ENCODE assay signal across 11 cellular contexts in the genomic region with DNA sequence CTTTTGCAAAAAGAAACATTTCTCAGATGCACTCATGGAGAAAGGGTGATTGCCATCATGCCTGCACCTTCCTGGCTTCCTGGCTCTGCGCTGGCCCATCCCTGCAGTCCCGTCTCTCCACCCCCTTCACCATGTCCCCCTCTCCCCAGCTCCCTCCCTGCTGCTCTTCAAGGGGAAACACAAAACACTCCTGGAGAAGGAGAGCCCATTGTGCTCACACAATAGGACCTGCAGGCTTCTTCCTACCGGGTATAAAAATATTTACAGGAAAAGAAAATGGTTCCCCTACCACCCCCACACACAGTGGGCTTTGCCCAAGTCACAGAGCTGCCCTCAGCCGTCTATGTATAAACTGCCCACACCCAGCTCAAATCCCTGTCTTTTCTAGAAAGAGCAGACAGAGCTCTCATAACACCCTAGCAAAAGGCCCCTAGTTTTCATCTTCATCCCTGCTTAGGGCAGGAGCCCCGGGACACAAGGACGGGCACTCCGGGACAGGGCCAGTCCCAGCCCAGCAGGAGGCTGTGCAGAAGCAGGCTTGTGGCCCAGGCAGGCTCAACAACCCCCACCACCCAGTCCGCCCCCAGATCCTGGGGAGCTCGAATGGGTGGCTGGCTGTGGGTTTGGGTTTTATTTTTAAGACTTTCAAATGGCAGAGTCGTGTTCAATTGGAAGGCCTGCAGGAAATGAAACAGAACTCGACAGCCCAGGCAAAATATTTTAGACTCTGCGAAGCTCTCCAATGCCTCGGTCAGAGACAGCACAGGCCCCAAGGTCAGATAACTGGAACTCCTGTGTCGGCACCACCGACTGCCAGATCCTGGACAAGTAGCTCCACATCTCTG.
DNase-seq lines count a peak whose midpoint lies in the region; ATAC-seq, FAIRE-seq and TF ChIP-seq lines count a peak whose summit lies in the region.
"Had no signal": no experiment of that assay in that cellular context is flagged by ENCODE, and none has a peak within 500 bp of the region (broad histone marks: within the 10 kb centered on the region; RNA-seq: fewer than 3 reads in every experiment).

No MANE protein-coding gene starts in this region.

- H3K36me3 ChIP-seq in lung (ENCODE audit: control insufficient read depth in 2 of 2, insufficient read depth in 2 of 2, low read length in 2 of 2) = peaks cover 0 to 48% of the 10 kb centered on the region in 2 donors
- H3K36me3 ChIP-seq in testis (ENCODE audit: low read depth, missing control alignments) = no peaks in the 10 kb centered on the region

- TF ChIP-seq POLR2A in testis (IDR thresholded peaks at IDR 0.05) = no peak

- 58 to 72% methylated on average over 15 of the region's 15 CpGs for WGBS in lung, 2 donors
- 41 to 43% methylated on average over 12 to 15 of the region's 15 CpGs for WGBS in testis, 2 donors

- H3K27me3 ChIP-seq in lung (ENCODE audit: control insufficient read depth, insufficient read depth) (no peaks in the 10 kb centered on the region), testis (no peaks in the 10 kb centered on the region)

- intact Hi-C loops in testis (cut with DNase I; ENCODE audit: low total_unique reads) = no loop called here

- ATAC-seq in lung (ENCODE audit: insufficient read depth, low FRiP score) = no peak
- ATAC-seq: activated T-helper 17 cell treated with anti-CD3 and anti-CD28 coated beads, Interleukin-2, amount 50 U/mL, for 72 hours had no signal

- H3K27ac ChIP-seq in lung (ENCODE audit: low read depth in 1 of 2, low read length in 1 of 2) = peak overlapping the region; percentile 29 to 76
- peak overlapping the region; percentile 44 to 50 for H3K27ac ChIP-seq in testis

- H3K4me1 ChIP-seq in lung (ENCODE audit: control insufficient read depth in 2 of 2, insufficient read depth in 2 of 2, low read length in 2 of 2) = peaks cover 0 to 13% of the 10 kb centered on the region in 2 donors
- H3K4me1 ChIP-seq in testis = peaks cover 34% of the 10 kb centered on the region

- TF ChIP-seq CTCF in choroid plexus epithelial cell (conservative IDR thresholded peaks at IDR 0.05; ENCODE audit: low read depth, low read length) = no peak
- no peak for TF ChIP-seq CTCF in lung (IDR thresholded peaks at IDR 0.05; ENCODE audit: control extremely low read depth, extremely low read depth)
- TF ChIP-seq CTCF in testis (IDR thresholded peaks at IDR 0.05) = no peak
- TF ChIP-seq CTCF in D721Med (IDR thresholded peaks at IDR 0.05; ENCODE audit: insufficient read depth, missing control alignments) = no peak

- H3K4me3 ChIP-seq in choroid plexus epithelial cell (ENCODE audit: low read depth, low read length) = no peak overlapping the region
- no peak overlapping the region for H3K4me3 ChIP-seq in lung
- H3K4me3 ChIP-seq in testis = no peak overlapping the region

- no peak for FAIRE-seq in D721Med (lab: Jason Lieb, UNC)

- H3K9me3 ChIP-seq in lung (ENCODE audit: control insufficient read depth in 2 of 2, insufficient read depth in 1 of 2, low read length in 1 of 2) = peaks cover 0 to 7% of the 10 kb centered on the region in 2 donors
- H3K9me3 ChIP-seq in testis = no peaks in the 10 kb centered on the region

- DNase-seq in NCI-H69 (lab: John Stamatoyannopoulos, UW) (peak; percentile 38), choroid plexus epithelial cell (ENCODE audit: low read depth) (peak; percentile 36), lung (ENCODE audit: low spot score) (no peak), testis (peak; percentile 52), hepatic stellate cell (ENCODE audit: low spot score) (no peak), cerebellar nuclear complex (lab: John Stamatoyannopoulos, UW) (no peak), D721Med (ENCODE audit: insufficient read length, low spot score) (no peak)
- DNase-seq: activated B cell treated with CpG ODN at 0.5 μM for 24 hours; DMS 273 treated with DMSO at 0.1 percent for 48 hours; stimulated activated naive CD4-positive, alpha-beta T cell treated with Interleukin-2 at 50 U/mL for 16 hours had no signal

Comparison
In these comparisons a context has a peak if more than half of its experiments do, and no peak if none do; other contexts are left out.
1. DNase-seq: peak in NCI-H69 (single experiment), choroid plexus epithelial cell (single experiment) and testis (single experiment); none in lung (single experiment), hepatic stellate cell (single experiment), cerebellar nuclear complex (0 of 2) and D721Med (single experiment).